Comparison of ENCODE assay signal across 17 cellular contexts in genomic region chr1:192852548-192852947, GRCh38.
"Had no signal": no experiment of that assay in that cellular context is flagged by ENCODE, and none has a peak within 500 bp of the region (broad histone marks: within the 10 kb centered on the region; RNA-seq: fewer than 3 reads in every experiment).

No MANE protein-coding gene starts in this region.

- H3K27ac ChIP-seq: coronary artery, dorsolateral prefrontal cortex, esophagus muscularis mucosa, foreskin keratinocyte, gastroesophageal sphincter, hepatocyte, left ventricle myocardium inferior, lower lobe of right lung had no signal

- H2AFZ ChIP-seq: hepatocyte had no signal

- H3K36me3 ChIP-seq: esophagus muscularis mucosa, gastroesophageal sphincter, heart left ventricle, left ventricle myocardium inferior, lower lobe of right lung had no signal

- H3K9me3 ChIP-seq: esophagus muscularis mucosa, gastroesophageal sphincter, heart left ventricle, left ventricle myocardium inferior, lower lobe of right lung had no signal

- H3K4me2 ChIP-seq: hepatocyte had no signal

- ATAC-seq: foreskin keratinocyte, gastroesophageal sphincter, heart left ventricle, left colon, left lobe of liver, lower lobe of right lung had no signal

- H3K4me3 ChIP-seq: coronary artery, dorsolateral prefrontal cortex, esophagus muscularis mucosa, gastroesophageal sphincter, heart left ventricle, hepatocyte, left ventricle myocardium inferior, lower lobe of right lung had no signal

- DNase-seq: dermis blood vessel endothelial cell; dorsolateral prefrontal cortex; effector CD4-positive, alpha-beta T cell; effector memory CD4-positive, alpha-beta T cell; foreskin keratinocyte; heart left ventricle; hypothalamus; left colon; left ventricle myocardium inferior; lower lobe of right lung; mesenchymal stem cell; midbrain had no signal

- H3K4me1 ChIP-seq: foreskin keratinocyte, lower lobe of right lung had no signal

- H3K27me3 ChIP-seq: dorsolateral prefrontal cortex, esophagus muscularis mucosa, foreskin keratinocyte, gastroesophageal sphincter, heart left ventricle, hepatocyte had no signal

- H3K79me2 ChIP-seq: hepatocyte had no signal
